In the genomic region with DNA sequence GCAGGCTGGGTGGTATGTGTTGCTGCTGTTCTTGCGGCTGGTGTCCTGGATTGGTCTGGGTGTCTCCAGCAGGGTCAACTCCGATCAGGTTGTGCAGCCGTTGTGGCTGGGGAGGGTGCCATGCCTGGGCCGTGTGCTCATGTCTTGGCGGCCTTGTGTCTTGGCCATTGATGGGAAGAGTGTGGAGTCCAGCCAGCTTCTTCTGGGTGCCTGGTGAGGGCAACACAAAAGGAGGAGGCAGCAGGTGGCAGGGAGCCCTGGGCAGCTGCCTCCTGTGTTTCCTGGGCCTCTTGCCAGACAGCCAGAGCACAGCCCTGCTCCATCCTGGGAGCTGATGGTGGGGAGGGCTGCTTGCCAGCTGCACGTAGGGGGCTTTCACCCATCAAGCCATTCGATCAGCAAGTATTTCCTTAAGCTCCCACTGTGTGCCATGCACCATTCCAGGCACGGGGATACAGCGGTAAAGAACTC, we compare ENCODE assay signal across 12 cellular contexts. TPM values are rescaled to one million over a fixed set of nuclear protein-coding genes. Genes with fewer than 3 reads are reported as not detected.
A peak's percentile ranks its signal among the peaks of the same experiment; 100 is the strongest.
DNase-seq lines count a peak whose midpoint lies in the region; ATAC-seq and TF ChIP-seq lines count a peak whose summit lies in the region.
"Had no signal": no experiment of that assay in that cellular context is flagged by ENCODE, and none has a peak within 500 bp of the region (broad histone marks: within the 10 kb centered on the region; RNA-seq: fewer than 3 reads in every experiment).

No MANE protein-coding gene starts in this region.

- H3K4me1 ChIP-seq in HCT116 (ENCODE audit: control insufficient read depth in 1 of 2, insufficient read depth in 2 of 2, low read length in 2 of 2) (peaks cover 14 to 26% of the 10 kb centered on the region in 2 experiments), skeletal muscle tissue (ENCODE audit: control insufficient read depth in 3 of 3, insufficient read depth in 3 of 3, low read length in 3 of 3) (peaks cover 44 to 59% (median 55%) of the 10 kb centered on the region in 3 donors)

- H3K36me3 Mint-ChIP-seq in natural killer cell: no peaks in the 10 kb centered on the region
- peaks cover 16% of the 10 kb centered on the region for H3K36me3 Mint-ChIP-seq in endothelial cell (ENCODE audit: low read depth, unreplicated experiment)
- H3K36me3 Mint-ChIP-seq: IgD-negative memory B cell had no signal

- no TSS peak for BruUV-seq in HCT116 (replicated peaks; lab: Mats Ljungman, UMichigan)

- H3K27me3 ChIP-seq in HCT116 (ENCODE audit: insufficient read depth, low read length) (no peaks in the 10 kb centered on the region), skeletal muscle tissue (ENCODE audit: control insufficient read depth in 3 of 3, insufficient read depth in 3 of 3, low read length in 3 of 3) (no peaks in the 10 kb centered on the region)
- H3K27me3 ChIP-seq: Peyer's patch had no signal

- peaks cover 0 to 9% of the 10 kb centered on the region in 2 donors for H3K4me1 Mint-ChIP-seq in natural killer cell
- H3K4me1 Mint-ChIP-seq in endothelial cell (ENCODE audit: unreplicated experiment): peaks cover 29% of the 10 kb centered on the region

- H3K4me3 Mint-ChIP-seq in natural killer cell (no peak overlapping the region), endothelial cell (ENCODE audit: unreplicated experiment) (no peak overlapping the region)
- H3K4me3 Mint-ChIP-seq: IgD-negative memory B cell had no signal

- no peak overlapping the region for H2AFZ ChIP-seq in HCT116 (ENCODE audit: low read depth, low read length, poor library complexity, severe bottlenecking)

- TF ChIP-seq CTCF in HCT116 (IDR thresholded peaks at IDR 0.05 in 2 of 3, conservative IDR thresholded peaks at IDR 0.05 in 1 of 3; ENCODE audit: borderline replicate concordance in 1 of 3, insufficient read depth in 1 of 3, low read depth in 2 of 3, low read length in 2 of 3): no peak
- TF ChIP-seq CTCF in natural killer cell (IDR thresholded peaks at IDR 0.05): no peak
- TF ChIP-seq CTCF in endothelial cell (IDR thresholded peaks at IDR 0.05; ENCODE audit: unreplicated experiment): no peak

- TF ChIP-seq RAD21 in HCT116 (IDR thresholded peaks at IDR 0.05; ENCODE audit: low read depth): no peak

- no peak overlapping the region for H3K9ac ChIP-seq in HCT116 (ENCODE audit: low read length)
- peak overlapping the region in 2 of 3 donors; percentile 51 to 59 for H3K9ac ChIP-seq in skeletal muscle tissue (ENCODE audit: low read depth in 1 of 3, low read length in 3 of 3)

- intact Hi-C loops in HCT116 (cut with micrococcal nuclease) (no loop called here), natural killer cell (cut with micrococcal nuclease) (no loop called here)

- DNase-seq in HCT116 (ENCODE audit: low read depth, low spot score): no peak
- peak; percentile 55 for DNase-seq in NCI-H774 (lab: John Stamatoyannopoulos, UW)
- DNase-seq in globus pallidus (ENCODE audit: low spot score): peak; percentile 60
- DNase-seq in activated CD4-positive, alpha-beta T cell treated with anti-CD3 and anti-CD28 coated beads for 4 hours: no peak
- DNase-seq in natural killer cell: no peak
- DNase-seq in endothelial cell (ENCODE audit: low spot score): no peak
- DNase-seq: activated CD4-positive, alpha-beta T cell treated with anti-CD3 and anti-CD28 coated beads for 48 hours; GF-D8 had no signal

- H3K27ac ChIP-seq in HCT116 (ENCODE audit: low read depth, low read length): no peak overlapping the region; the same call in 1 of the 2 replicates
- H3K27ac ChIP-seq in skeletal muscle tissue (ENCODE audit: low read depth, low read length): peak overlapping the region; percentile 79

- H3K36me3 ChIP-seq in HCT116 (ENCODE audit: control insufficient read depth in 1 of 2, insufficient read depth in 2 of 2, low read length in 2 of 2) (no peaks in the 10 kb centered on the region), skeletal muscle tissue (ENCODE audit: control insufficient read depth in 3 of 3, insufficient read depth in 3 of 3, low read length in 3 of 3) (no peaks in the 10 kb centered on the region)
- H3K36me3 ChIP-seq: Peyer's patch had no signal

- H3K9me2 ChIP-seq in HCT116 (ENCODE audit: insufficient read depth): no peaks in the 10 kb centered on the region

- H3K9me3 ChIP-seq in HCT116 (ENCODE audit: control insufficient read depth in 1 of 2, insufficient read depth in 1 of 2, low read depth in 1 of 2, low read length in 2 of 2) (no peaks in the 10 kb centered on the region), skeletal muscle tissue (ENCODE audit: control insufficient read depth in 3 of 3, low read length in 3 of 3) (no peaks in the 10 kb centered on the region)
- H3K9me3 ChIP-seq: Peyer's patch had no signal

- no peak overlapping the region for H3K4me2 ChIP-seq in HCT116 (ENCODE audit: low read length)

- no peaks in the 10 kb centered on the region for H4K20me1 ChIP-seq in HCT116 (ENCODE audit: insufficient read depth)

- H3K79me2 ChIP-seq in HCT116 (ENCODE audit: insufficient read depth, low read length): no peaks in the 10 kb centered on the region

- H3K9me3 Mint-ChIP-seq in natural killer cell: no peaks in the 10 kb centered on the region
- no peaks in the 10 kb centered on the region for H3K9me3 Mint-ChIP-seq in endothelial cell (ENCODE audit: unreplicated experiment)
- H3K9me3 Mint-ChIP-seq: IgD-negative memory B cell had no signal

- H3K27me3 Mint-ChIP-seq in natural killer cell (ENCODE audit: low read depth in 2 of 2) (peaks cover 0 to 6% of the 10 kb centered on the region in 2 donors), endothelial cell (ENCODE audit: unreplicated experiment) (peaks cover 13% of the 10 kb centered on the region)
- H3K27me3 Mint-ChIP-seq: IgD-negative memory B cell had no signal

- TF ChIP-seq POLR2A in HCT116 (IDR thresholded peaks at IDR 0.05; ENCODE audit: borderline replicate concordance, extremely low read depth, insufficient read depth, insufficient read length): no peak

- H3K27ac Mint-ChIP-seq in natural killer cell (no peak overlapping the region), endothelial cell (ENCODE audit: unreplicated experiment) (no peak overlapping the region)

- POLR2A ChIA-PET in HCT116 (lab: Charles Lee): interaction anchor here (1.6 kb wide), 1 partner anchor 9 kb away, joined by 4 read pairs; no protein-coding TSS in a partner anchor

- CTCF ChIA-PET in HCT116 (lab: Charles Lee): interaction anchor here (0.6 kb wide), 1 partner anchor 37 kb away, joined by 3 read pairs; no protein-coding TSS in a partner anchor

- H3K4me3 ChIP-seq in HCT116 (replicated peaks in 1 of 2; ENCODE audit: low read depth in 1 of 2, low read length in 2 of 2): no peak overlapping the region
- H3K4me3 ChIP-seq in skeletal muscle tissue (ENCODE audit: low read length in 3 of 3): peak overlapping the region in 1 of 3 donors; percentile 29
- H3K4me3 ChIP-seq: Peyer's patch had no signal

- ATAC-seq in HCT116: no peak
- ATAC-seq in natural killer cell: no peak
- ATAC-seq in activated CD4-positive, CD25-positive, alpha-beta regulatory T cell treated with anti-CD3 and anti-CD28 coated beads, Interleukin-2, amount 50 U/mL, for 24 hours: no peak

- RAD21 ChIA-PET in HCT116 (lab: Charles Lee; ENCODE audit: low non-redundant PET in 1 of 2, low total read pairs in 2 of 2, uncharacterized antibody in 2 of 2, unreplicated experiment in 2 of 2): no interaction called here

TF ChIP-seq in HCT116, 20 proteins besides CTCF, POLR2A, EP300 and RAD21:
- no peak for TF ChIP-seq MAX (IDR thresholded peaks at IDR 0.05)
- TF ChIP-seq POLR2AphosphoS5 (IDR thresholded peaks at IDR 0.05; ENCODE audit: low read depth, low read length): peak; percentile 18; the same call in 1 of the 2 replicates
TF ChIP-seq in HCT116: peak in this region for 1.

RNA-seq across cellular contexts. Expression of gene CHAC1, which starts 4.3 kb away (rescaled TPM):
- 58.9 TPM for total RNA-seq in HCT116 (2021; ENCODE audit: unreplicated experiment)
- 70.2 and 93.5 TPM in 2 replicates for polyA plus RNA-seq in HCT116 (2012)
- total RNA-seq in skeletal muscle tissue: 0.52 TPM
- total RNA-seq in natural killer cell: 1 to 10 TPM in 2 of 3 donors, not detected in 1; 1.1 to 1.7 TPM
- 16.4 TPM for total RNA-seq in endothelial cell (ENCODE audit: unreplicated experiment)

RNA-seq across cellular contexts. Expression of gene DLL4, which starts 28.5 kb away (rescaled TPM):
- total RNA-seq in HCT116 (2021; ENCODE audit: unreplicated experiment) (1.5 TPM), skeletal muscle tissue (11.5 TPM), natural killer cell (under 1 TPM in 2 of 3 donors, not detected in 1; 0.10 to 0.16 TPM), endothelial cell (ENCODE audit: unreplicated experiment) (257 TPM)
- 1.0 and 1.2 TPM in 2 replicates for polyA plus RNA-seq in HCT116 (2012)
- polyA plus RNA-seq: IgD-negative memory B cell had no signal

Comparison
In these comparisons a context has a peak if more than half of its experiments do, and no peak if none do; other contexts are left out.
1. DNase-seq: peak in NCI-H774 (single experiment) and globus pallidus (single experiment); none in HCT116 (single experiment), activated CD4-positive, alpha-beta T cell treated with anti-CD3 and anti-CD28 coated beads for 4 hours (0 of 2), natural killer cell (single experiment) and endothelial cell (single experiment).
2. RNA of gene DLL4, which starts 28.5 kb away (total RNA-seq): 257 TPM in endothelial cell (single experiment); 11.5 TPM in skeletal muscle tissue (single experiment), 1.5 TPM in HCT116 (single experiment) and 0.10 to 0.16 TPM in natural killer cell; every median in the first group is over 10 times any median in the second.